18 cellular contexts compared by ENCODE assay signal in genomic region chr7:21912931-21913780, GRCh38. TPM values are rescaled to one million over a fixed set of nuclear protein-coding genes. Genes with fewer than 3 reads are reported as not detected.
DNase-seq lines count a peak whose midpoint lies in the region; ATAC-seq lines count a peak whose summit lies in the region.
"Had no signal": no experiment of that assay in that cellular context is flagged by ENCODE, and none has a peak within 500 bp of the region (broad histone marks: within the 10 kb centered on the region; RNA-seq: fewer than 3 reads in every experiment).

No MANE protein-coding gene starts in this region.

- peaks cover 22% of the 10 kb centered on the region for H3K36me3 ChIP-seq in H7 (replicated peaks; ENCODE audit: control insufficient read depth, insufficient read depth, low read length)
- H3K36me3 ChIP-seq: Peyer's patch had no signal

- no peaks in the 10 kb centered on the region for H3K9me3 Mint-ChIP-seq in naive B cell

- ATAC-seq in right cardiac atrium: no peak
- ATAC-seq in Right ventricle myocardium inferior: no peak
- peak; percentile 45 for ATAC-seq in naive B cell (ENCODE audit: low read depth in 2 of 2)
- ATAC-seq in GM18909 (IDR thresholded peaks at IDR 0.05; ENCODE audit: poor library complexity, unreplicated experiment): no peak
- ATAC-seq: A549, SK-N-SH treated with all-trans-retinoic acid at 6 μM for 48 hours had no signal

- no peak for DNase-seq in right cardiac atrium
- DNase-seq in Right ventricle myocardium inferior (ENCODE audit: missing footprints): no peak
- DNase-seq in NCI-H69 (lab: John Stamatoyannopoulos, UW): peak; percentile 14
- DNase-seq in naive B cell: no peak
- DNase-seq in NCI-H524 treated with DMSO at 0.1 percent for 48 hours (lab: John Stamatoyannopoulos, UW): no peak
- DNase-seq in CD1c-positive myeloid dendritic cell (ENCODE audit: extremely low spot score): no peak
- DNase-seq in H7: no peak
- DNase-seq: CD4-positive, alpha-beta memory T cell; DMS79 treated with DMSO at 0.1 percent for 48 hours; GDM1; NCI-H1436; NCI-H2081; NCI-H748 treated with DMSO at 0.1 percent for 48 hours; Peyer's patch; SHP77 had no signal

- 70% methylated on average over 8 of the region's 8 CpGs for WGBS in right cardiac atrium

- peaks cover 33 to 41% of the 10 kb centered on the region in 2 donors for H3K36me3 Mint-ChIP-seq in naive B cell

- H3K4me3 ChIP-seq in right cardiac atrium (ENCODE audit: low read length): no peak overlapping the region
- no peak overlapping the region for H3K4me3 ChIP-seq in H7 (ENCODE audit: insufficient read depth, low read depth, low read length)
- H3K4me3 ChIP-seq: A549, Peyer's patch had no signal

- peak overlapping the region; percentile 24 to 89 (median 58) for H3K27ac Mint-ChIP-seq in naive B cell

- H3K27me3 ChIP-seq in right cardiac atrium (ENCODE audit: control insufficient read depth, insufficient read depth): no peaks in the 10 kb centered on the region
- H3K27me3 ChIP-seq in H7 (ENCODE audit: control insufficient read depth, insufficient read depth, low read length): no peaks in the 10 kb centered on the region
- H3K27me3 ChIP-seq: Peyer's patch had no signal

- intact Hi-C loops in right cardiac atrium (cut with DNase I) (no loop called here), Right ventricle myocardium inferior (cut with DNase I) (loop anchor here (2.0 kb wide), 1 partner anchor 32 kb away; the partner anchor contains the start of gene CDCA7L)

- peak overlapping the region; percentile 74 for H3K27ac ChIP-seq in right cardiac atrium (ENCODE audit: low read length)
- H3K27ac ChIP-seq: A549, Peyer's patch had no signal

- no peaks in the 10 kb centered on the region for H3K27me3 Mint-ChIP-seq in naive B cell
- H3K27me3 Mint-ChIP-seq: CD4-positive, alpha-beta memory T cell had no signal

- peak overlapping the region in 6 of 8 donors; percentile 31 to 74 (median 55) for H3K4me3 Mint-ChIP-seq in naive B cell
- H3K4me3 Mint-ChIP-seq: CD4-positive, alpha-beta memory T cell had no signal

- H3K4me1 Mint-ChIP-seq in naive B cell: peaks cover 42 to 53% (median 43%) of the 10 kb centered on the region in 3 donors
- H3K4me1 Mint-ChIP-seq: CD4-positive, alpha-beta memory T cell had no signal

- no peaks in the 10 kb centered on the region for H3K9me3 ChIP-seq in right cardiac atrium (ENCODE audit: control insufficient read depth, low read length)
- H3K9me3 ChIP-seq: A549, Peyer's patch had no signal

- peaks cover 7% of the 10 kb centered on the region for H3K4me1 ChIP-seq in right cardiac atrium (ENCODE audit: control insufficient read depth, insufficient read depth, low read length)
- H3K4me1 ChIP-seq: A549, Peyer's patch had no signal

RNA-seq across cellular contexts. Expression of gene CDCA7L, which starts 32.5 kb away (rescaled TPM):
- total RNA-seq in right cardiac atrium (10 to 100 TPM; 33.6 to 89.6 (median 67.7) TPM), Right ventricle myocardium inferior (59.1 TPM)
- polyA plus RNA-seq in right cardiac atrium (29.7 TPM), naive B cell (ENCODE audit: low read depth in 6 of 6) (100 to 1,000 TPM; 229 to 356 (median 303) TPM)
- 128 and 174 TPM in 2 replicates for total RNA-seq in H7 (2014; rRNA removed; shearing (Covaris generic))

Comparison
In these comparisons a context has a peak if more than half of its experiments do, and no peak if none do; other contexts are left out.
1. ATAC-seq: peak in naive B cell (2 of 2); none in right cardiac atrium (0 of 2), Right ventricle myocardium inferior (single experiment) and GM18909 (single experiment).